In genomic region chr2:173359231-173359630, GRCh38 we compare ENCODE assay signal across 14 cellular contexts. TPM values are rescaled to one million over a fixed set of nuclear protein-coding genes. Genes with fewer than 3 reads are reported as not detected.
DNase-seq lines count a peak whose midpoint lies in the region; ATAC-seq, FAIRE-seq and TF ChIP-seq lines count a peak whose summit lies in the region.
"Had no signal": no experiment of that assay in that cellular context is flagged by ENCODE, and none has a peak within 500 bp of the region (broad histone marks: within the 10 kb centered on the region; RNA-seq: fewer than 3 reads in every experiment).

No MANE protein-coding gene starts in this region.

- H3K9ac ChIP-seq in colonic mucosa (ENCODE audit: low read depth in 2 of 2, low read length in 2 of 2), result no peak overlapping the region

- H3K4me3 Mint-ChIP-seq in activated CD4-positive, alpha-beta T cell treated with anti-CD3 and anti-CD28 coated beads, Interleukin-2, amount 10 ng/mL, durations not matched to agents 7 days and 5 days, result peak overlapping the region; percentile 25
- no peak overlapping the region for H3K4me3 Mint-ChIP-seq in activated CD4-positive, alpha-beta T cell treated with anti-CD3 and anti-CD28 coated beads for 36 hours
- H3K4me3 Mint-ChIP-seq: activated naive CD8-positive, alpha-beta T cell treated with anti-CD3 and anti-CD28 coated beads, Interleukin-2, amount 10 ng/mL, durations not matched to agents 7 days and 5 days; type B pancreatic cell had no signal

- no peak for TF ChIP-seq POLR2A in ovary (IDR thresholded peaks at IDR 0.05)

- WGBS in small intestine, 3 donors, result 22 to 65% (median 30%) methylated on average over 8 of the region's 8 CpGs
- WGBS in ovary, 3 donors, result 91 to 94% (median 92%) methylated on average over 8 of the region's 8 CpGs

- no peaks in the 10 kb centered on the region for H3K9me3 Mint-ChIP-seq in activated CD4-positive, alpha-beta T cell treated with anti-CD3 and anti-CD28 coated beads, Interleukin-2, amount 10 ng/mL, durations not matched to agents 7 days and 5 days
- no peaks in the 10 kb centered on the region for H3K9me3 Mint-ChIP-seq in activated CD4-positive, alpha-beta T cell treated with anti-CD3 and anti-CD28 coated beads for 36 hours (ENCODE audit: low read depth)
- H3K9me3 Mint-ChIP-seq: activated naive CD8-positive, alpha-beta T cell treated with anti-CD3 and anti-CD28 coated beads, Interleukin-2, amount 10 ng/mL, durations not matched to agents 7 days and 5 days; type B pancreatic cell had no signal

- H3K4me1 Mint-ChIP-seq in activated CD4-positive, alpha-beta T cell treated with anti-CD3 and anti-CD28 coated beads, Interleukin-2, amount 10 ng/mL, durations not matched to agents 7 days and 5 days, result peaks cover 50% of the 10 kb centered on the region
- H3K4me1 Mint-ChIP-seq in activated CD4-positive, alpha-beta T cell treated with anti-CD3 and anti-CD28 coated beads for 36 hours, result peaks cover 31% of the 10 kb centered on the region

- POLR2A ChIA-PET in activated CD4-positive, alpha-beta T cell treated with anti-CD3 and anti-CD28 coated beads, Interleukin-2, amount 10 ng/mL, durations not matched to agents 7 days and 5 days (lab: Charles Lee), result no interaction called here
- POLR2A ChIA-PET in activated CD4-positive, alpha-beta T cell treated with anti-CD3 and anti-CD28 coated beads for 36 hours (lab: Charles Lee), result no interaction called here

- no peak for TF ChIP-seq CTCF in ovary (IDR thresholded peaks at IDR 0.05)
- TF ChIP-seq CTCF in colonic mucosa (IDR thresholded peaks at IDR 0.05), result no peak

- H3K36me3 ChIP-seq in small intestine (ENCODE audit: control insufficient read depth in 2 of 2, insufficient read depth in 2 of 2, low read length in 2 of 2), result no peaks in the 10 kb centered on the region
- H3K36me3 ChIP-seq in ovary, result no peaks in the 10 kb centered on the region
- no peaks in the 10 kb centered on the region for H3K36me3 ChIP-seq in colonic mucosa

- no peak for FAIRE-seq in small intestine (lab: Jason Lieb, UNC)
- FAIRE-seq: A204.1, endothelial cell of umbilical vein had no signal

- H3K27me3 ChIP-seq in small intestine (ENCODE audit: control insufficient read depth in 2 of 2, insufficient read depth in 2 of 2, low read length in 2 of 2) (peaks cover 0 to 3% of the 10 kb centered on the region in 2 donors), ovary (no peaks in the 10 kb centered on the region), colonic mucosa (no peaks in the 10 kb centered on the region)

- H3K9me3 ChIP-seq in small intestine (ENCODE audit: control insufficient read depth, low read depth) (no peaks in the 10 kb centered on the region), ovary (no peaks in the 10 kb centered on the region), colonic mucosa (no peaks in the 10 kb centered on the region)

- H3K27me3 Mint-ChIP-seq in activated CD4-positive, alpha-beta T cell treated with anti-CD3 and anti-CD28 coated beads, Interleukin-2, amount 10 ng/mL, durations not matched to agents 7 days and 5 days, result no peaks in the 10 kb centered on the region
- H3K27me3 Mint-ChIP-seq in activated CD4-positive, alpha-beta T cell treated with anti-CD3 and anti-CD28 coated beads for 36 hours, result peaks cover 11% of the 10 kb centered on the region
- H3K27me3 Mint-ChIP-seq: activated naive CD8-positive, alpha-beta T cell treated with anti-CD3 and anti-CD28 coated beads, Interleukin-2, amount 10 ng/mL, durations not matched to agents 7 days and 5 days had no signal

- intact Hi-C loops in activated CD4-positive, alpha-beta T cell treated with anti-CD3 and anti-CD28 coated beads for 36 hours (cut with DNase I, micrococcal nuclease), result loop anchor here in 1 of 2 experiments (5.0 to 10.0 kb wide), 2 partner anchors 72 to 284 kb away; partner anchors contain the start of gene MAP3K20
- intact Hi-C loops in ovary (cut with DNase I) (no loop called here), colonic mucosa (cut with DNase I) (loop anchor here (10.0 kb wide), 1 partner anchor 134 kb away; no protein-coding TSS in a partner anchor)

- no peak for DNase-seq in activated CD4-positive, alpha-beta T cell treated with anti-CD3 and anti-CD28 coated beads, Interleukin-2, amount 10 ng/mL, durations not matched to agents 7 days and 5 days
- DNase-seq in activated CD4-positive, alpha-beta T cell treated with anti-CD3 and anti-CD28 coated beads for 36 hours, result no peak
- DNase-seq in RPMI8226 (peak; percentile 85), small intestine (peak; percentile 22), ovary (no peak), NCI-H82 (lab: John Stamatoyannopoulos, UW) (no peak), colonic mucosa (no peak)
- DNase-seq: activated naive CD8-positive, alpha-beta T cell treated with anti-CD3 and anti-CD28 coated beads, Interleukin-2, amount 10 ng/mL, durations not matched to agents 7 days and 5 days; HCEC 1CT; KG1 had no signal

- H3K4me3 ChIP-seq in small intestine (ENCODE audit: low read depth in 1 of 2, low read length in 2 of 2) (no peak overlapping the region), ovary (no peak overlapping the region), colonic mucosa (no peak overlapping the region)

- H3K36me3 Mint-ChIP-seq in activated CD4-positive, alpha-beta T cell treated with anti-CD3 and anti-CD28 coated beads, Interleukin-2, amount 10 ng/mL, durations not matched to agents 7 days and 5 days (ENCODE audit: low read depth), result peaks cover 60% of the 10 kb centered on the region
- H3K36me3 Mint-ChIP-seq in activated CD4-positive, alpha-beta T cell treated with anti-CD3 and anti-CD28 coated beads for 36 hours (ENCODE audit: low read depth), result peaks cover 65% of the 10 kb centered on the region

- TF ChIP-seq EP300 in ovary (IDR thresholded peaks at IDR 0.05), result no peak

- peaks cover 0 to 2% of the 10 kb centered on the region in 2 donors for H3K4me1 ChIP-seq in small intestine (ENCODE audit: control insufficient read depth in 2 of 2, insufficient read depth in 1 of 2, low read depth in 1 of 2, low read length in 1 of 2)
- peaks cover 3% of the 10 kb centered on the region for H3K4me1 ChIP-seq in ovary (ENCODE audit: insufficient read depth)
- H3K4me1 ChIP-seq in colonic mucosa, result no peaks in the 10 kb centered on the region

- peak overlapping the region; percentile 36 for H3K27ac Mint-ChIP-seq in activated CD4-positive, alpha-beta T cell treated with anti-CD3 and anti-CD28 coated beads, Interleukin-2, amount 10 ng/mL, durations not matched to agents 7 days and 5 days
- H3K27ac Mint-ChIP-seq in activated CD4-positive, alpha-beta T cell treated with anti-CD3 and anti-CD28 coated beads for 36 hours, result no peak overlapping the region
- H3K27ac Mint-ChIP-seq: activated naive CD8-positive, alpha-beta T cell treated with anti-CD3 and anti-CD28 coated beads, Interleukin-2, amount 10 ng/mL, durations not matched to agents 7 days and 5 days; type B pancreatic cell had no signal

- no peak for ATAC-seq in activated CD4-positive, alpha-beta T cell treated with anti-CD3 and anti-CD28 coated beads for 36 hours
- ATAC-seq in HG03108 (IDR thresholded peaks at IDR 0.05; ENCODE audit: unreplicated experiment), result peak; percentile 41

- CTCF ChIA-PET in activated CD4-positive, alpha-beta T cell treated with anti-CD3 and anti-CD28 coated beads, Interleukin-2, amount 10 ng/mL, durations not matched to agents 7 days and 5 days (lab: Charles Lee), result no interaction called here
- CTCF ChIA-PET in activated CD4-positive, alpha-beta T cell treated with anti-CD3 and anti-CD28 coated beads for 36 hours (lab: Charles Lee), result interaction anchor here (0.6 kb wide), 1 partner anchor 33 kb away, joined by 3 read pairs; no protein-coding TSS in a partner anchor

- no peak overlapping the region for H3K27ac ChIP-seq in small intestine (ENCODE audit: low read depth in 1 of 2, low read length in 1 of 2)
- H3K27ac ChIP-seq in ovary, result no peak overlapping the region
- H3K27ac ChIP-seq in colonic mucosa, result no peak overlapping the region

RNA-seq across cellular contexts. Expression of gene CDCA7, which starts 4.6 kb away (rescaled TPM):
- 100 to 1,000 TPM; 105 to 113 TPM for total RNA-seq in activated CD4-positive, alpha-beta T cell treated with anti-CD3 and anti-CD28 coated beads, Interleukin-2, amount 10 ng/mL, durations not matched to agents 7 days and 5 days
- total RNA-seq in activated CD4-positive, alpha-beta T cell treated with anti-CD3 and anti-CD28 coated beads for 36 hours, result 10 to 100 TPM; 80.4 to 88.2 TPM
- polyA plus RNA-seq in small intestine (10 to 100 TPM in 1 of 3 donors, 1 to 10 TPM in 2; 4.7 to 51.6 (median 5.1) TPM), ovary (1 to 10 TPM in 1 of 2 donors, under 1 TPM in 1; 0.96 to 2.5 TPM)
- total RNA-seq in ovary (1 to 10 TPM in 3 of 7 donors, under 1 TPM in 4; 0.56 to 2.3 (median 0.85) TPM), colonic mucosa (10 to 100 TPM; 30.0 to 75.8 TPM)

Comparison
In these comparisons a context has a peak if more than half of its experiments do, and no peak if none do; other contexts are left out.
1. DNase-seq: peak in RPMI8226 (single experiment) and small intestine (single experiment); none in activated CD4-positive, alpha-beta T cell treated with anti-CD3 and anti-CD28 coated beads, Interleukin-2, amount 10 ng/mL, durations not matched to agents 7 days and 5 days (single experiment), activated CD4-positive, alpha-beta T cell treated with anti-CD3 and anti-CD28 coated beads for 36 hours (single experiment), ovary (0 of 5), NCI-H82 (single experiment) and colonic mucosa (single experiment).
2. RNA of gene CDCA7, which starts 4.6 kb away (total RNA-seq): 105 to 113 TPM in activated CD4-positive, alpha-beta T cell treated with anti-CD3 and anti-CD28 coated beads, Interleukin-2, amount 10 ng/mL, durations not matched to agents 7 days and 5 days, 80.4 to 88.2 TPM in activated CD4-positive, alpha-beta T cell treated with anti-CD3 and anti-CD28 coated beads for 36 hours and 30.0 to 75.8 TPM in colonic mucosa; 0.56 to 2.3 TPM in ovary; every median in the first group is over 4 times any median in the second.